In the genomic region with DNA sequence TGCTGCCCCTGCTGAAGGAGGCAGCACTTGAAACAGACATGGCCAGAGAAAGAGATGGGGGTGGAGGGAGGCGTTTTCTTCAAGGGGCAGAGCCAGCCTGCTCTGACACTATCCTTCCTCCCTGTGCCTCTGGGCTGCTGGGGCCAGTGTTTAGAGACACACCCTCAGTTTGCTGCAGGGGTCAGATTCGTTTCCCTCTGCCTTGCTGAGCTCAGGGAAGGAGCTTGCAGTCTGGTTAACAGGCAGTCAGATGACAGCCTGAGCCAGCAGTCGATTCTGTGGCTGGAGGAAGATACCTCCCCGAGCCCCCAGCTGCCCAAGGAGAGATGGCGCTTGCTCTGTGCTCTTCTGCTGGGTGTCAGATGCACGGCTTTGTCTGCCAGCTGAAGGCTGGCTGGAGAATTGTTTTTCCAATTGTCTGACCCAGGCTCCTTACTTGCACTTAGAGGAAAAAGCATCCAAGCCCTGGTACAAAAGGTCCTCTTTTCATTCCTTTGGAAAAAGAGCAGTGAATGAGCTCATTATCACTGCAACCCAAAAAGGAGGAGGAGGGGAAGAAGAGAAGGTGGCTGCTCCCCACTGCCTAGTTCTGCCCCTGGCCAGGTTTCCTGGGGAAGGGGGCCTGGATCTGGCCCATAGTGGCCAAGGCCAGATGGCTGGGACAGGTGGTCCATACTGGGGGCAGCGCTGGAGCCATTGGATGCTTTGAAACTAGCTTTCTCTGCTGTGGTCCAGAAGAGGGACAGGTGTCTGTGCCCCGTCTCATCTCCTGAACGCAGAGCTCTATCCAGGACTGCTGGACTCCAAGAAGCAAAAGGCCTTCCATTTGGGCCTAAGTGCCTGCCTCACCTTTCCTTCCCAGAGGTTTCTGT, we compare ENCODE assay signal across 8 cellular contexts.
A peak's percentile ranks its signal among the peaks of the same experiment; 100 is the strongest.
DNase-seq lines count a peak whose midpoint lies in the region; ATAC-seq lines count a peak whose summit lies in the region.

No MANE protein-coding gene starts in this region.

- intact Hi-C loops in left ventricle myocardium superior (cut with micrococcal nuclease): no loop called here

- WGBS in GM23248 (ENCODE audit: low coverage in 1 of 2, low lambda C conversion rate in 2 of 2, missing lambda C conversion rate in 2 of 2), 2 experiments: 53 to 55% methylated on average over 9 of the region's 9 CpGs

- H4K20me1 ChIP-seq in GM23248 (ENCODE audit: insufficient read depth): no peaks in the 10 kb centered on the region

- H3K36me3 ChIP-seq in GM23248 (ENCODE audit: low read depth): no peaks in the 10 kb centered on the region

- H3K4me2 ChIP-seq in GM23248 (ENCODE audit: unreplicated experiment): no peak overlapping the region

- H3K9me2 ChIP-seq in GM23248 (ENCODE audit: insufficient read depth): no peaks in the 10 kb centered on the region

- no peaks in the 10 kb centered on the region for H3K27me3 ChIP-seq in GM23248 (replicated peaks; ENCODE audit: insufficient read depth)

- no peak overlapping the region for H3K9ac ChIP-seq in GM23248

- in situ Hi-C loops in GM23248 (cut with MboI): no loop called here

- H3K79me2 ChIP-seq in GM23248 (ENCODE audit: insufficient read depth): no peaks in the 10 kb centered on the region

- H2AFZ ChIP-seq in GM23248: no peak overlapping the region

- no peaks in the 10 kb centered on the region for H3K9me3 ChIP-seq in GM23248 (ENCODE audit: low read depth)

- H3K27ac ChIP-seq in GM23248: no peak overlapping the region

- DNase-seq in GM23248: peak; percentile 35
- DNase-seq in anterior cingulate cortex (lab: John Stamatoyannopoulos, UW): peak in 45 of 58 donors; percentile 18 to 81 (median 44)
- DNase-seq in left ventricle myocardium superior: peak; percentile 53
- peak; percentile 74 for DNase-seq in retina
- DNase-seq in COLO668 (lab: John Stamatoyannopoulos, UW; ENCODE audit: unreplicated experiment): no peak
- DNase-seq in GDM1 (lab: John Stamatoyannopoulos, UW): no peak

- no peak overlapping the region for H3K4me3 ChIP-seq in GM23248

- ATAC-seq in left ventricle myocardium superior: peak; percentile 54
- ATAC-seq in HG03108 (IDR thresholded peaks at IDR 0.05; ENCODE audit: unreplicated experiment): no peak
- ATAC-seq in GM19351 (IDR thresholded peaks at IDR 0.05; ENCODE audit: unreplicated experiment): no peak

- H3F3A ChIP-seq in GM23248 (ENCODE audit: insufficient read depth): peaks cover 3% of the 10 kb centered on the region

- H3K4me1 ChIP-seq in GM23248 (ENCODE audit: insufficient read depth): peaks cover 26% of the 10 kb centered on the region

Comparison
In these comparisons a context has a peak if more than half of its experiments do, and no peak if none do; other contexts are left out.
1. DNase-seq: peak in GM23248 (single experiment), anterior cingulate cortex (45 of 58), left ventricle myocardium superior (single experiment) and retina (single experiment); none in COLO668 (single experiment) and GDM1 (single experiment).